Comparison of ENCODE assay signal across 8 cellular contexts in genomic region chr21:36854391-36854790, GRCh38.
DNase-seq lines count a peak whose midpoint lies in the region; ATAC-seq and TF ChIP-seq lines count a peak whose summit lies in the region.

No MANE protein-coding gene starts in this region.

- H3K27me3 ChIP-seq in prostate gland (replicated peaks; ENCODE audit: insufficient read depth) = no peaks in the 10 kb centered on the region

- H3K9me3 ChIP-seq in prostate gland = no peaks in the 10 kb centered on the region

- peak; percentile 50 for ATAC-seq in HG02885 (IDR thresholded peaks at IDR 0.05; ENCODE audit: poor library complexity, unreplicated experiment)

- TF ChIP-seq POLR2A in prostate gland (IDR thresholded peaks at IDR 0.05) = no peak

- intact Hi-C loops in prostate gland (cut with DNase I) = no loop called here
- intact Hi-C loops in posterior vena cava (cut with DNase I) = no loop called here

- WGBS in prostate gland = 51% methylated on average over 5 of the region's 5 CpGs

- TF ChIP-seq CTCF in foreskin fibroblast (IDR thresholded peaks at IDR 0.05; ENCODE audit: low read depth, low read length) (peak; percentile 47), prostate gland (IDR thresholded peaks at IDR 0.05) (peak; percentile 10 to 58 (median 40))

- H3K4me3 ChIP-seq in foreskin fibroblast (ENCODE audit: low read depth in 1 of 2, low read length in 2 of 2) (no peak overlapping the region), prostate gland (no peak overlapping the region)

- no peaks in the 10 kb centered on the region for H3K36me3 ChIP-seq in prostate gland

- no peaks in the 10 kb centered on the region for H3K4me1 ChIP-seq in prostate gland (replicated peaks)

- peak; percentile 18 for DNase-seq in NCI-H146 (lab: John Stamatoyannopoulos, UW)
- DNase-seq in NCI-H146 treated with DMSO at 0.1 percent for 48 hours (lab: John Stamatoyannopoulos, UW; ENCODE audit: unreplicated experiment) = no peak
- peak; percentile 47 for DNase-seq in SK-N-DZ (ENCODE audit: low spot score)
- peak in 1 of 2 donors; percentile 40 for DNase-seq in foreskin fibroblast
- DNase-seq in prostate gland (ENCODE audit: low spot score) = no peak
- DNase-seq in NCI-H226 = no peak
- DNase-seq in posterior vena cava (ENCODE audit: low spot score) = no peak

- no peak overlapping the region for H3K27ac ChIP-seq in prostate gland

Comparison
In these comparisons a context has a peak if more than half of its experiments do, and no peak if none do; other contexts are left out.
1. DNase-seq: peak in NCI-H146 (single experiment) and SK-N-DZ (single experiment); none in NCI-H146 treated with DMSO at 0.1 percent for 48 hours (single experiment), prostate gland (single experiment), NCI-H226 (single experiment) and posterior vena cava (single experiment).